Comparison of ENCODE assay signal across 1 cellular context in the genomic region with DNA sequence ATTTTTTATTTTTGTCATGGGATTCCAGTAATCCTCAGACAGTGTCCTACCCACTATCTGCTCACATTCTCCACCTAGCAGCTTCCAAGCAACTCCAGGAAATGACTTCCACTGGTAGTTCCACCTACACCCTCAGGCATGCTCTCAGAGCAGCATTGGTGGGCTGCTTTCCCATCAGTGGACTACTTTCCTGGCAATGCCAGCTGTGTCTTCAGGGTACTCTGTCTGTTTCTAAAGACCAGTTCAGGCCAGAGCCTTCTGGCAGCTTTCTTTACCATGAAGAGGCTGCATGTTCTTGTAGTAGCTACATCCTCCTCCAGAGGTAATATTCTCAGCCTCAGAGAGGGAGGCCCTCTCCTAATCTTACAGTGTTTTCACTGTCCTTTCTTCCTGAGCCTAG.
TF ChIP-seq lines count a peak whose summit lies in the region.

No MANE protein-coding gene starts in this region.

TF ChIP-seq in GM23338, 12 proteins besides CTCF, POLR2A, EP300 and RAD21 (continued from another document):
- TF ChIP-seq ZNF114 (CRISPR knock-in tag; IDR thresholded peaks at IDR 0.05) (no peak), CREB1 (CRISPR knock-in tag; IDR thresholded peaks at IDR 0.05; ENCODE audit: low read depth) (no peak)
